Comparison of ENCODE assay signal across 1 cellular context in the genomic region with DNA sequence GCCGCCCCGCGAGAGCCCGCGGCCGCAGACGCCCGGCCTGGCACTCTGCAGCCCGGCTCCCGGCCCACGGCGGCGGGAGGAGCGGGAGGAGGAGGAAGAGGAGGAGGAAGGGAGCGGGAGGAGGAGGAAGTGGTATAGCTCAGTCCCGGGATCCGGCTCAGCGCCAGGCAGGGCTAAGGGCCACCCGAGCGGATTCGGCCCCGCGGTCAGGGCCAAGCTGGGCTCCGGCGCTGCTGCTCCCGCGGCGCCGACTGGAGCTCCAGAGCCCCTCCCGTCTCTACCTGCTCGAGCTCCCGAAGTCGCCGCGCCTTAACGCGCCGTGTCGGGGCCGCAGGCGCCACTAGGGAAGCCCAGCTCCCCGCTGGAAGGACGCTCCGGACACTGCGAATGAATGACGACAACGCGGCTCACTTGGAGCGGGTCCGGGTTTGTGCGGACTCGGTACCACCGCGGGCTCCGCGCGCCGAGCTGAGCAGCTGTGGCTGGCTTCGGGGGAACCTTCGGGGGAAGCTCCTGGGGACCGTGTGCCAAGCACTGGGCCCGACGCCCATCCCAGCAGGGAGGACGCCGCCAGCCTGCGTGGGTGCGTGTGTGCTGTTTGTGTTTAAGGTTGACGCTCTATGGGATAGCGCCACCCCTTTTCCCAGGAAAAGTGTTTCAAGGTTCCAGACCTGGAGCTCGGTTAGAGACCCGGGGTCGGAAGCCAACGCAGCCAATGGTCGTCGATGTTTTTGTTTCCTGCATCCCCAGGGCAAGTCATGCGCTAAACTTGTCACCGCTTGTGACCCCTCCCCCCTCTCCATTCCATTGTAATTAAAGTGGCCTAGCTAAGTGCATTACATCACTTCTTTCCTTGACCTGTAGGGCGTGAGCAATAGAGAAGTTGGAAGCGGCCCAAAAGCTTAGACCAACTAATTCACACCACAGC.
TF ChIP-seq lines count a peak whose summit lies in the region.

A gene (minus strand): TSS at position 94 of the 928 bp plus-strand sequence. CDS start 340 bp downstream, outside the sequence.

TF ChIP-seq in HEK293, 187 proteins besides CTCF, POLR2A, EP300 and RAD21 (continued from another document and continues in another):
- TF ChIP-seq, protein P1, sequence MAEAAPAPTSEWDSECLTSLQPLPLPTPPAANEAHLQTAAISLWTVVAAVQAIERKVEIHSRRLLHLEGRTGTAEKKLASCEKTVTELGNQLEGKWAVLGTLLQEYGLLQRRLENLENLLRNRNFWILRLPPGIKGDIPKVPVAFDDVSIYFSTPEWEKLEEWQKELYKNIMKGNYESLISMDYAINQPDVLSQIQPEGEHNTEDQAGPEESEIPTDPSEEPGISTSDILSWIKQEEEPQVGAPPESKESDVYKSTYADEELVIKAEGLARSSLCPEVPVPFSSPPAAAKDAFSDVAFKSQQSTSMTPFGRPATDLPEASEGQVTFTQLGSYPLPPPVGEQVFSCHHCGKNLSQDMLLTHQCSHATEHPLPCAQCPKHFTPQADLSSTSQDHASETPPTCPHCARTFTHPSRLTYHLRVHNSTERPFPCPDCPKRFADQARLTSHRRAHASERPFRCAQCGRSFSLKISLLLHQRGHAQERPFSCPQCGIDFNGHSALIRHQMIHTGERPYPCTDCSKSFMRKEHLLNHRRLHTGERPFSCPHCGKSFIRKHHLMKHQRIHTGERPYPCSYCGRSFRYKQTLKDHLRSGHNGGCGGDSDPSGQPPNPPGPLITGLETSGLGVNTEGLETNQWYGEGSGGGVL (tag by site-specific recombination; IDR thresholded peaks at IDR 0.05) = peak; percentile 57
- TF ChIP-seq SP2 (tag by site-specific recombination; IDR thresholded peaks at IDR 0.05) = peak; percentile 64
- TF ChIP-seq, protein P2, sequence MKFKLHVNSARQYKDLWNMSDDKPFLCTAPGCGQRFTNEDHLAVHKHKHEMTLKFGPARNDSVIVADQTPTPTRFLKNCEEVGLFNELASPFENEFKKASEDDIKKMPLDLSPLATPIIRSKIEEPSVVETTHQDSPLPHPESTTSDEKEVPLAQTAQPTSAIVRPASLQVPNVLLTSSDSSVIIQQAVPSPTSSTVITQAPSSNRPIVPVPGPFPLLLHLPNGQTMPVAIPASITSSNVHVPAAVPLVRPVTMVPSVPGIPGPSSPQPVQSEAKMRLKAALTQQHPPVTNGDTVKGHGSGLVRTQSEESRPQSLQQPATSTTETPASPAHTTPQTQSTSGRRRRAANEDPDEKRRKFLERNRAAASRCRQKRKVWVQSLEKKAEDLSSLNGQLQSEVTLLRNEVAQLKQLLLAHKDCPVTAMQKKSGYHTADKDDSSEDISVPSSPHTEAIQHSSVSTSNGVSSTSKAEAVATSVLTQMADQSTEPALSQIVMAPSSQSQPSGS (tag by site-specific recombination; IDR thresholded peaks at IDR 0.05; ENCODE audit: low read depth) = peak; percentile 96
- TF ChIP-seq KLF1 (tag by site-specific recombination; IDR thresholded peaks at IDR 0.05) = peak; percentile 79
- TF ChIP-seq ZNF37A (tag by site-specific recombination; IDR thresholded peaks at IDR 0.05) = no peak
- peak; percentile 94 for TF ChIP-seq SP7 (tag by site-specific recombination; IDR thresholded peaks at IDR 0.05)
- TF ChIP-seq BCL11B (tag by site-specific recombination; IDR thresholded peaks at IDR 0.05; ENCODE audit: low read depth) = peak; percentile 53; the same call in 1 of the 2 replicates
- TF ChIP-seq, protein P3, sequence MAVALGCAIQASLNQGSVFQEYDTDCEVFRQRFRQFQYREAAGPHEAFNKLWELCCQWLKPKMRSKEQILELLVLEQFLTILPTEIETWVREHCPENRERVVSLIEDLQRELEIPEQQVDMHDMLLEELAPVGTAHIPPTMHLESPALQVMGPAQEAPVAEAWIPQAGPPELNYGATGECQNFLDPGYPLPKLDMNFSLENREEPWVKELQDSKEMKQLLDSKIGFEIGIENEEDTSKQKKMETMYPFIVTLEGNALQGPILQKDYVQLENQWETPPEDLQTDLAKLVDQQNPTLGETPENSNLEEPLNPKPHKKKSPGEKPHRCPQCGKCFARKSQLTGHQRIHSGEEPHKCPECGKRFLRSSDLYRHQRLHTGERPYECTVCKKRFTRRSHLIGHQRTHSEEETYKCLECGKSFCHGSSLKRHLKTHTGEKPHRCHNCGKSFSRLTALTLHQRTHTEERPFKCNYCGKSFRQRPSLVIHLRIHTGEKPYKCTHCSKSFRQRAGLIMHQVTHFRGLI (tag by site-specific recombination; IDR thresholded peaks at IDR 0.05) = peak; percentile 67; the same call in 1 of the 2 replicates
- TF ChIP-seq ZNF501 (tag by site-specific recombination; IDR thresholded peaks at IDR 0.05) = peak; percentile 89
- TF ChIP-seq ZNF843 (tag by site-specific recombination; IDR thresholded peaks at IDR 0.05) = peak; percentile 86
- peak; percentile 89 for TF ChIP-seq KLF10 (tag by site-specific recombination; IDR thresholded peaks at IDR 0.05)
- peak; percentile 45; the same call in 1 of the 2 replicates for TF ChIP-seq OSR2 (tag by site-specific recombination; IDR thresholded peaks at IDR 0.05)
- peak; percentile 78 for TF ChIP-seq ZNF423 (tag by site-specific recombination; IDR thresholded peaks at IDR 0.05)
- TF ChIP-seq ZFHX2 (tag by site-specific recombination; conservative IDR thresholded peaks at IDR 0.05) = peak; percentile 79
- no peak for TF ChIP-seq ZNF707 (tag by site-specific recombination; IDR thresholded peaks at IDR 0.05)
- peak; percentile 59 for TF ChIP-seq KLF16 (tag by site-specific recombination; IDR thresholded peaks at IDR 0.05)
- TF ChIP-seq ZNF10 (tag by site-specific recombination; IDR thresholded peaks at IDR 0.05) = no peak
- peak; percentile 78 for TF ChIP-seq ZNF600 (tag by site-specific recombination; IDR thresholded peaks at IDR 0.05)
- no peak for TF ChIP-seq ZFP41 (tag by site-specific recombination; IDR thresholded peaks at IDR 0.05; ENCODE audit: borderline replicate concordance)
- TF ChIP-seq, protein P4, sequence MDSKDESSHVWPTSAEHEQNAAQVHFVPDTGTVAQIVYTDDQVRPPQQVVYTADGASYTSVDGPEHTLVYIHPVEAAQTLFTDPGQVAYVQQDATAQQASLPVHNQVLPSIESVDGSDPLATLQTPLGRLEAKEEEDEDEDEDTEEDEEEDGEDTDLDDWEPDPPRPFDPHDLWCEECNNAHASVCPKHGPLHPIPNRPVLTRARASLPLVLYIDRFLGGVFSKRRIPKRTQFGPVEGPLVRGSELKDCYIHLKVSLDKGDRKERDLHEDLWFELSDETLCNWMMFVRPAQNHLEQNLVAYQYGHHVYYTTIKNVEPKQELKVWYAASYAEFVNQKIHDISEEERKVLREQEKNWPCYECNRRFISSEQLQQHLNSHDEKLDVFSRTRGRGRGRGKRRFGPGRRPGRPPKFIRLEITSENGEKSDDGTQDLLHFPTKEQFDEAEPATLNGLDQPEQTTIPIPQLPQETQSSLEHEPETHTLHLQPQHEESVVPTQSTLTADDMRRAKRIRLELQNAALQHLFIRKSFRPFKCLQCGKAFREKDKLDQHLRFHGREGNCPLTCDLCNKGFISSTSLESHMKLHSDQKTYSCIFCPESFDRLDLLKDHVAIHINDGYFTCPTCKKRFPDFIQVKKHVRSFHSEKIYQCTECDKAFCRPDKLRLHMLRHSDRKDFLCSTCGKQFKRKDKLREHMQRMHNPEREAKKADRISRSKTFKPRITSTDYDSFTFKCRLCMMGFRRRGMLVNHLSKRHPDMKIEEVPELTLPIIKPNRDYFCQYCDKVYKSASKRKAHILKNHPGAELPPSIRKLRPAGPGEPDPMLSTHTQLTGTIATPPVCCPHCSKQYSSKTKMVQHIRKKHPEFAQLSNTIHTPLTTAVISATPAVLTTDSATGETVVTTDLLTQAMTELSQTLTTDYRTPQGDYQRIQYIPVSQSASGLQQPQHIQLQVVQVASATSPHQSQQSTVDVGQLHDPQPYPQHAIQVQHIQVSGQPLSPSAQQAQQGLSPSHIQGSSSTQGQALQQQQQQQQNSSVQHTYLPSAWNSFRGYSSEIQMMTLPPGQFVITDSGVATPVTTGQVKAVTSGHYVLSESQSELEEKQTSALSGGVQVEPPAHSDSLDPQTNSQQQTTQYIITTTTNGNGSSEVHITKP (tag by site-specific recombination; IDR thresholded peaks at IDR 0.05) = peak; percentile 89
- TF ChIP-seq, protein P5, sequence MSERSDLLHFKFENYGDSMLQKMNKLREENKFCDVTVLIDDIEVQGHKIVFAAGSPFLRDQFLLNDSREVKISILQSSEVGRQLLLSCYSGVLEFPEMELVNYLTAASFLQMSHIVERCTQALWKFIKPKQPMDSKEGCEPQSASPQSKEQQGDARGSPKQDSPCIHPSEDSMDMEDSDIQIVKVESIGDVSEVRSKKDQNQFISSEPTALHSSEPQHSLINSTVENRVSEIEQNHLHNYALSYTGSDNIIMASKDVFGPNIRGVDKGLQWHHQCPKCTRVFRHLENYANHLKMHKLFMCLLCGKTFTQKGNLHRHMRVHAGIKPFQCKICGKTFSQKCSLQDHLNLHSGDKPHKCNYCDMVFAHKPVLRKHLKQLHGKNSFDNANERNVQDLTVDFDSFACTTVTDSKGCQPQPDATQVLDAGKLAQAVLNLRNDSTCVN (tag by site-specific recombination; optimal IDR thresholded peaks at IDR 0.05) = peak; percentile 78
- TF ChIP-seq, protein P6, sequence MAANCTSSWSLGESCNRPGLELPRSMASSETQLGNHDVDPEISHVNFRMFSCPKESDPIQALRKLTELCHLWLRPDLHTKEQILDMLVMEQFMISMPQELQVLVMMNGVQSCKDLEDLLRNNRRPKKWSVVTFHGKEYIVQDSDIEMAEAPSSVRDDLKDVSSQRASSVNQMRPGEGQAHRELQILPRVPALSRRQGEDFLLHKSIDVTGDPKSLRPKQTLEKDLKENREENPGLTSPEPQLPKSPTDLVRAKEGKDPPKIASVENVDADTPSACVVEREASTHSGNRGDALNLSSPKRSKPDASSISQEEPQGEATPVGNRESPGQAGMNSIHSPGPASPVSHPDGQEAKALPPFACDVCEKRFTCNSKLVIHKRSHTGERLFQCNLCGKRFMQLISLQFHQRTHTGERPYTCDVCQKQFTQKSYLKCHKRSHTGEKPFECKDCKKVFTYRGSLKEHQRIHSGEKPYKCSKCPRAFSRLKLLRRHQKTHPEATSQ (tag by site-specific recombination; IDR thresholded peaks at IDR 0.05) = no peak
- no peak for TF ChIP-seq YY2 (tag by site-specific recombination; IDR thresholded peaks at IDR 0.05)
- 0 out of 2 replicates have a peak, but pooled peaks have one; percentile 10 for TF ChIP-seq GLI2 (tag by site-specific recombination; IDR thresholded peaks at IDR 0.05; ENCODE audit: borderline replicate concordance, low read depth)
- no peak for TF ChIP-seq RBAK (tag by site-specific recombination; IDR thresholded peaks at IDR 0.05)
- TF ChIP-seq, protein P7, sequence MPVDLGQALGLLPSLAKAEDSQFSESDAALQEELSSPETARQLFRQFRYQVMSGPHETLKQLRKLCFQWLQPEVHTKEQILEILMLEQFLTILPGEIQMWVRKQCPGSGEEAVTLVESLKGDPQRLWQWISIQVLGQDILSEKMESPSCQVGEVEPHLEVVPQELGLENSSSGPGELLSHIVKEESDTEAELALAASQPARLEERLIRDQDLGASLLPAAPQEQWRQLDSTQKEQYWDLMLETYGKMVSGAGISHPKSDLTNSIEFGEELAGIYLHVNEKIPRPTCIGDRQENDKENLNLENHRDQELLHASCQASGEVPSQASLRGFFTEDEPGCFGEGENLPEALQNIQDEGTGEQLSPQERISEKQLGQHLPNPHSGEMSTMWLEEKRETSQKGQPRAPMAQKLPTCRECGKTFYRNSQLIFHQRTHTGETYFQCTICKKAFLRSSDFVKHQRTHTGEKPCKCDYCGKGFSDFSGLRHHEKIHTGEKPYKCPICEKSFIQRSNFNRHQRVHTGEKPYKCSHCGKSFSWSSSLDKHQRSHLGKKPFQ (tag by site-specific recombination; IDR thresholded peaks at IDR 0.05) = peak; percentile 97
- TF ChIP-seq, protein P8, sequence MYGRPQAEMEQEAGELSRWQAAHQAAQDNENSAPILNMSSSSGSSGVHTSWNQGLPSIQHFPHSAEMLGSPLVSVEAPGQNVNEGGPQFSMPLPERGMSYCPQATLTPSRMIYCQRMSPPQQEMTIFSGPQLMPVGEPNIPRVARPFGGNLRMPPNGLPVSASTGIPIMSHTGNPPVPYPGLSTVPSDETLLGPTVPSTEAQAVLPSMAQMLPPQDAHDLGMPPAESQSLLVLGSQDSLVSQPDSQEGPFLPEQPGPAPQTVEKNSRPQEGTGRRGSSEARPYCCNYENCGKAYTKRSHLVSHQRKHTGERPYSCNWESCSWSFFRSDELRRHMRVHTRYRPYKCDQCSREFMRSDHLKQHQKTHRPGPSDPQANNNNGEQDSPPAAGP (tag by site-specific recombination; IDR thresholded peaks at IDR 0.05) = peak; percentile 94
- TF ChIP-seq ZSCAN30 (tag by site-specific recombination; IDR thresholded peaks at IDR 0.05) = peak; percentile 80; the same call in 1 of the 2 replicates
- TF ChIP-seq, protein P9, sequence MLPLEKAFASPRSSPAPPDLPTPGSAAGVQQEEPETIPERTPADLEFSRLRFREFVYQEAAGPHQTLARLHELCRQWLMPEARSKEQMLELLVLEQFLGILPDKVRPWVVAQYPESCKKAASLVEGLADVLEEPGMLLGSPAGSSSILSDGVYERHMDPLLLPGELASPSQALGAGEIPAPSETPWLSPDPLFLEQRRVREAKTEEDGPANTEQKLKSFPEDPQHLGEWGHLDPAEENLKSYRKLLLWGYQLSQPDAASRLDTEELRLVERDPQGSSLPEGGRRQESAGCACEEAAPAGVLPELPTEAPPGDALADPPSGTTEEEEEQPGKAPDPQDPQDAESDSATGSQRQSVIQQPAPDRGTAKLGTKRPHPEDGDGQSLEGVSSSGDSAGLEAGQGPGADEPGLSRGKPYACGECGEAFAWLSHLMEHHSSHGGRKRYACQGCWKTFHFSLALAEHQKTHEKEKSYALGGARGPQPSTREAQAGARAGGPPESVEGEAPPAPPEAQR (tag by site-specific recombination; IDR thresholded peaks at IDR 0.05) = no peak
- TF ChIP-seq ZNF610 (tag by site-specific recombination; IDR thresholded peaks at IDR 0.05; ENCODE audit: borderline replicate concordance) = no peak
- TF ChIP-seq WT1 (tag by site-specific recombination; IDR thresholded peaks at IDR 0.05) = peak; percentile 74
- peak; percentile 67; the same call in 1 of the 2 replicates for TF ChIP-seq ZNF660 (tag by site-specific recombination; IDR thresholded peaks at IDR 0.05)
- TF ChIP-seq ZSCAN23 (tag by site-specific recombination; IDR thresholded peaks at IDR 0.05) = no peak
- peak; percentile 87 for TF ChIP-seq FEZF1 (tag by site-specific recombination; IDR thresholded peaks at IDR 0.05)
- TF ChIP-seq, protein P10, sequence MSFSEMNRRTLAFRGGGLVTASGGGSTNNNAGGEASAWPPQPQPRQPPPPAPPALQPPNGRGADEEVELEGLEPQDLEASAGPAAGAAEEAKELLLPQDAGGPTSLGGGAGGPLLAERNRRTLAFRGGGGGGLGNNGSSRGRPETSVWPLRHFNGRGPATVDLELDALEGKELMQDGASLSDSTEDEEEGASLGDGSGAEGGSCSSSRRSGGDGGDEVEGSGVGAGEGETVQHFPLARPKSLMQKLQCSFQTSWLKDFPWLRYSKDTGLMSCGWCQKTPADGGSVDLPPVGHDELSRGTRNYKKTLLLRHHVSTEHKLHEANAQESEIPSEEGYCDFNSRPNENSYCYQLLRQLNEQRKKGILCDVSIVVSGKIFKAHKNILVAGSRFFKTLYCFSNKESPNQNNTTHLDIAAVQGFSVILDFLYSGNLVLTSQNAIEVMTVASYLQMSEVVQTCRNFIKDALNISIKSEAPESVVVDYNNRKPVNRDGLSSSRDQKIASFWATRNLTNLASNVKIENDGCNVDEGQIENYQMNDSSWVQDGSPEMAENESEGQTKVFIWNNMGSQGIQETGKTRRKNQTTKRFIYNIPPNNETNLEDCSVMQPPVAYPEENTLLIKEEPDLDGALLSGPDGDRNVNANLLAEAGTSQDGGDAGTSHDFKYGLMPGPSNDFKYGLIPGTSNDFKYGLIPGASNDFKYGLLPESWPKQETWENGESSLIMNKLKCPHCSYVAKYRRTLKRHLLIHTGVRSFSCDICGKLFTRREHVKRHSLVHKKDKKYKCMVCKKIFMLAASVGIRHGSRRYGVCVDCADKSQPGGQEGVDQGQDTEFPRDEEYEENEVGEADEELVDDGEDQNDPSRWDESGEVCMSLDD (tag by site-specific recombination; IDR thresholded peaks at IDR 0.05) = peak; percentile 88
- TF ChIP-seq ZBTB8A (tag by site-specific recombination; IDR thresholded peaks at IDR 0.05) = peak; percentile 85
- TF ChIP-seq ZNF768 (tag by site-specific recombination; IDR thresholded peaks at IDR 0.05) = no peak
